26 cellular contexts compared by ENCODE assay signal in the genomic region with DNA sequence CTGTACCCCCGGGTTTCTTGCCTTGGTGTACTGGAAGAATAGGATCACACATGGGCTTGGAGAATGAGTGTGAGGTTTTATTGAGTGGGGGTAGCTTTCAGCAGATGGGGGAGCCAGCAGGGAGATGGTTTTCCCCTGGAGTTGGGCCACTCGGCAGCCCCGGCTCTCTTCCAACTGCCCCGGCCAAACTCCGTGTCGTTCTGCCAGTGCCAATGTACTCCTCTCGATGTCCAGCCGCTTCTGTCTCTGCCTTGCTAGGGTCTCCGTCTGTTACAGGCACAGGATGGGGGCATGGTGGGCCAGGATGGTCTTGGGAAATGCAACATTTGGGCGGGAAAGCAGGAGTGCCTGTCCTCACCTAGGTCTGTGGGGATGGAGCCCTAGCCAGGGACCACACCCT. TPM values are rescaled to one million over a fixed set of nuclear protein-coding genes. Genes with fewer than 3 reads are reported as not detected.
"Had no signal": no experiment of that assay in that cellular context is flagged by ENCODE, and none has a peak within 500 bp of the region (broad histone marks: within the 10 kb centered on the region; RNA-seq: fewer than 3 reads in every experiment).

No MANE protein-coding gene starts in this region.

- H3K4me3 ChIP-seq: Peyer's patch had no signal

- H3K9me3 ChIP-seq: Peyer's patch, SJCRH30 had no signal

- H3K4me1 Mint-ChIP-seq: activated T-helper 17 cell treated with anti-CD3 and anti-CD28 coated beads, Interleukin-2, amount 50 U/mL, for 72 hours; brain had no signal

- H3K27me3 ChIP-seq: Peyer's patch, SJCRH30 had no signal

- H3K27me3 Mint-ChIP-seq: activated CD8-positive, alpha-beta T cell treated with anti-CD3 and anti-CD28 coated beads for 36 hours; brain had no signal

- DNase-seq: activated CD4-positive, alpha-beta T cell treated with anti-CD3 and anti-CD28 coated beads for 4 hours; activated gamma-delta T cell; activated naive CD4-positive, alpha-beta T cell treated with anti-CD3 and anti-CD28 coated beads for 36 hours; activated T-cell treated with anti-CD3 and anti-CD28 coated beads, Interleukin-2, amount 50 U/mL, for 48 hours; amygdala; cerebellar nuclear complex; Karpas-422; MM.1S; NCI-H1105; NCI-H1436; NCI-H1694 treated with DMSO at 0.1 percent for 48 hours; NCI-H2029 treated with DMSO at 0.1 percent for 48 hours; NCI-H510A treated with DMSO at 0.1 percent for 48 hours; NCI-H69; NK-92 treated with Interleukin-12 subunit alpha and Interleukin-12 subunit beta, amount 100 ng/mL, for 24 hours; Peyer's patch; Right ventricle myocardium superior had no signal

- H3K27ac ChIP-seq: Peyer's patch, RWPE1, SJCRH30 had no signal

- H3K36me3 ChIP-seq: Peyer's patch, SJCRH30 had no signal

- H3K36me3 Mint-ChIP-seq: brain had no signal

- H3K9me3 Mint-ChIP-seq: activated CD8-positive, alpha-beta T cell treated with anti-CD3 and anti-CD28 coated beads for 36 hours; activated naive CD4-positive, alpha-beta T cell treated with anti-CD3 and anti-CD28 coated beads for 36 hours; activated T-helper 17 cell treated with anti-CD3 and anti-CD28 coated beads, Interleukin-2, amount 50 U/mL, for 72 hours; T-helper 1 cell treated with Interleukin-12 subunit alpha and Interleukin-12 subunit beta and Interleukin-4 antibody, amounts not matched to agents 30 μg/mL and 1 μg/mL, for 36 hours had no signal

- H3K27ac Mint-ChIP-seq: activated naive CD4-positive, alpha-beta T cell treated with anti-CD3 and anti-CD28 coated beads for 36 hours; activated naive CD8-positive, alpha-beta T cell; activated T-helper 17 cell treated with anti-CD3 and anti-CD28 coated beads, Interleukin-2, amount 50 U/mL, for 72 hours; brain; T-helper 1 cell treated with Interleukin-12 subunit alpha and Interleukin-12 subunit beta and Interleukin-4 antibody, amounts not matched to agents 30 μg/mL and 1 μg/mL, for 36 hours had no signal

- H3K4me3 Mint-ChIP-seq: activated CD8-positive, alpha-beta T cell treated with anti-CD3 and anti-CD28 coated beads for 36 hours; activated naive CD4-positive, alpha-beta T cell treated with anti-CD3 and anti-CD28 coated beads for 36 hours; activated naive CD8-positive, alpha-beta T cell; activated T-helper 17 cell treated with anti-CD3 and anti-CD28 coated beads, Interleukin-2, amount 50 U/mL, for 72 hours; brain; T-helper 1 cell treated with Interleukin-12 subunit alpha and Interleukin-12 subunit beta and Interleukin-4 antibody, amounts not matched to agents 30 μg/mL and 1 μg/mL, for 36 hours had no signal

- H3K4me1 ChIP-seq: Peyer's patch, SJCRH30 had no signal

- ATAC-seq: activated CD4-positive, CD25-positive, alpha-beta regulatory T cell treated with anti-CD3 and anti-CD28 coated beads, Interleukin-2, amount 50 U/mL, for 24 hours; SK-N-SH treated with all-trans-retinoic acid at 6 μM for 48 hours had no signal

RNA-seq across cellular contexts. Expression of a gene that starts 11.7 kb away (rescaled TPM):
- total RNA-seq: SJCRH30 had no signal
